ENCODE assay signal across 8 cellular contexts in genomic region chr2:109128466-109129355, GRCh38. TPM values are rescaled to one million over a fixed set of nuclear protein-coding genes. Genes with fewer than 3 reads are reported as not detected.
A peak's percentile ranks its signal among the peaks of the same experiment; 100 is the strongest.
DNase-seq lines count a peak whose midpoint lies in the region; ATAC-seq and TF ChIP-seq lines count a peak whose summit lies in the region.

Gene SH3RF3 (plus strand): TSS chr2:109129205.

- intact Hi-C loops in mammary epithelial cell (cut with micrococcal nuclease): loop anchor here (1.0 to 10.0 kb wide), 11 partner anchors 80 to 776 kb away; partner anchors contain the start of gene EDAR

- TF ChIP-seq CTCF in SK-N-SH (IDR thresholded peaks at IDR 0.05): no peak
- no peak for TF ChIP-seq CTCF in mammary epithelial cell (conservative IDR thresholded peaks at IDR 0.05 in 1 of 2, IDR thresholded peaks at IDR 0.05 in 1 of 2; ENCODE audit: extremely low read depth in 1 of 2, insufficient read depth in 1 of 2, low read depth in 1 of 2, low read length in 2 of 2)

- H4K20me1 ChIP-seq in SK-N-SH (ENCODE audit: insufficient read depth): peaks cover 29% of the 10 kb centered on the region
- H4K20me1 ChIP-seq in mammary epithelial cell (ENCODE audit: insufficient read depth, low read length): peaks cover 3% of the 10 kb centered on the region

- CTCF ChIA-PET in SK-N-SH (lab: Yijun Ruan, JAX) (interaction anchor here (0.5 to 14.0 kb wide), 27 partner anchors 9 to 607 kb away, joined by 3 to 160 read pairs (median 3); partner anchors contain the start of gene SOWAHC), mammary epithelial cell (lab: Charles Lee; ENCODE audit: low non-redundant PET) (interaction anchor here (0.6 kb wide), 1 partner anchor 385 kb away, joined by 3 read pairs; no protein-coding TSS in a partner anchor)

- ATAC-seq in GM18867 (IDR thresholded peaks at IDR 0.05; ENCODE audit: unreplicated experiment): no peak

- WGBS in SK-N-SH (ENCODE audit: low lambda C conversion rate): 1% methylated on average over 35 of the region's 102 CpGs
- whole genome bisulfite sequencing in mammary epithelial cell (ENCODE audit: low coverage, missing lambda C conversion rate): 2% methylated on average over 19 of the region's 102 CpGs

- peaks cover 19 to 32% of the 10 kb centered on the region in 2 experiments for H3K4me1 ChIP-seq in SK-N-SH (ENCODE audit: control insufficient read depth in 1 of 2, insufficient read depth in 2 of 2, low read depth in 1 of 2, low read length in 1 of 2)
- H3K4me1 ChIP-seq in mammary epithelial cell (ENCODE audit: insufficient read depth, low read length): peaks cover 42% of the 10 kb centered on the region
- H3K4me1 ChIP-seq in skeletal muscle tissue (ENCODE audit: control insufficient read depth in 3 of 3, insufficient read depth in 3 of 3, low read length in 3 of 3): peaks cover 10 to 25% (median 14%) of the 10 kb centered on the region in 3 donors

- H3K36me3 ChIP-seq in SK-N-SH (replicated peaks in 1 of 2; ENCODE audit: control insufficient read depth in 1 of 2, insufficient read depth in 2 of 2, low read length in 1 of 2) (no peaks in the 10 kb centered on the region), mammary epithelial cell (ENCODE audit: insufficient read depth, low read length) (no peaks in the 10 kb centered on the region), skeletal muscle tissue (ENCODE audit: control insufficient read depth in 3 of 3, insufficient read depth in 3 of 3, low read length in 3 of 3) (no peaks in the 10 kb centered on the region)

- TF ChIP-seq RAD21 in SK-N-SH (IDR thresholded peaks at IDR 0.05; ENCODE audit: low read length): no peak

- H3K4me2 ChIP-seq in SK-N-SH (peak within 1 kb of the TSS; percentile 87), mammary epithelial cell (ENCODE audit: insufficient read depth, low read depth, low read length) (peak within 1 kb of the TSS; percentile 97)

- H3K79me2 ChIP-seq in SK-N-SH (ENCODE audit: insufficient read depth) (peaks cover 60% of the 10 kb centered on the region), mammary epithelial cell (ENCODE audit: insufficient read depth, low read length) (no peaks in the 10 kb centered on the region)

- no peaks in the 10 kb centered on the region for H3K9me2 ChIP-seq in SK-N-SH

- peak within 1 kb of the TSS; percentile 72 for H3K9ac ChIP-seq in SK-N-SH
- no peak within 1 kb of the TSS for H3K9ac ChIP-seq in mammary epithelial cell (ENCODE audit: insufficient read depth, low read length)
- peak within 1 kb of the TSS; percentile 71 to 87 (median 80) for H3K9ac ChIP-seq in skeletal muscle tissue (ENCODE audit: low read depth in 1 of 3, low read length in 3 of 3)

- dilution Hi-C loops in mammary epithelial cell (cut with HindIII; ENCODE audit: low sequenced_read_pairs): no loop called here

- H3K27ac ChIP-seq in SK-N-SH (ENCODE audit: low read depth in 2 of 2, low read length in 1 of 2) (peak within 1 kb of the TSS; percentile 53 to 56; a peak in 3 of 4 replicates), mammary epithelial cell (ENCODE audit: insufficient read depth, low read depth, low read length) (no peak within 1 kb of the TSS), skeletal muscle tissue (ENCODE audit: low read depth, low read length) (peak within 1 kb of the TSS; percentile 52)

- H3K27me3 ChIP-seq in SK-N-SH (ENCODE audit: insufficient read depth): no peaks in the 10 kb centered on the region
- H3K27me3 ChIP-seq in mammary epithelial cell (ENCODE audit: insufficient read depth, low read length): peaks cover 12% of the 10 kb centered on the region
- H3K27me3 ChIP-seq in skeletal muscle tissue (ENCODE audit: control insufficient read depth in 3 of 3, insufficient read depth in 3 of 3, low read length in 3 of 3): no peaks in the 10 kb centered on the region

- no TSS peak for BruUV-seq in mammary epithelial cell (replicated peaks; lab: Mats Ljungman, UMichigan)

- POLR2A ChIA-PET in SK-N-SH (lab: Yijun Ruan, JAX): no interaction called here

- TF ChIP-seq EP300 in SK-N-SH (IDR thresholded peaks at IDR 0.05; ENCODE audit: borderline replicate concordance in 1 of 2, low read depth in 1 of 2, low read length in 1 of 2): no peak

- in situ Hi-C loops in mammary epithelial cell (cut with MboI; ENCODE audit: low sequenced_read_pairs in 2 of 2): loop anchor here in 1 of 2 donors (10.0 kb wide), 1 partner anchor 376 kb away; no protein-coding TSS in a partner anchor

- peaks cover 27% of the 10 kb centered on the region for H3F3A ChIP-seq in SK-N-SH (replicated peaks; ENCODE audit: insufficient read depth)

- H3K4me3 ChIP-seq in SK-N-SH (ENCODE audit: low read depth in 2 of 2, low read length in 1 of 2) (peak within 1 kb of the TSS; percentile 70 to 80), mammary epithelial cell (replicated peaks in 1 of 3; ENCODE audit: insufficient read depth in 1 of 3, low read depth in 2 of 3, low read length in 3 of 3) (peak within 1 kb of the TSS; percentile 42 to 59 (median 56)), skeletal muscle tissue (ENCODE audit: low read length in 3 of 3) (peak within 1 kb of the TSS; percentile 82 to 88 (median 88))

- H2AFZ ChIP-seq in SK-N-SH (ENCODE audit: low read depth): peak within 1 kb of the TSS; percentile 74
- peak within 1 kb of the TSS; percentile 80 for H2AFZ ChIP-seq in mammary epithelial cell (ENCODE audit: low read depth, low read length)

- H3K9me3 ChIP-seq in SK-N-SH (no peaks in the 10 kb centered on the region), mammary epithelial cell (replicated peaks; ENCODE audit: insufficient read depth, low read length) (no peaks in the 10 kb centered on the region), skeletal muscle tissue (ENCODE audit: control insufficient read depth in 3 of 3, low read length in 3 of 3) (no peaks in the 10 kb centered on the region)

- DNase-seq in COLO668 (lab: John Stamatoyannopoulos, UW; ENCODE audit: unreplicated experiment) (peak; percentile 81), H4 (ENCODE audit: low spot score) (peak; percentile 29), SK-N-SH (peak; percentile 81), mammary epithelial cell (peak; percentile 65), iPS-NIHi7 (ENCODE audit: extremely low spot score) (peak; percentile 50), cerebellum (ENCODE audit: low spot score) (no peak)

TF ChIP-seq in SK-N-SH, 30 proteins besides CTCF, POLR2A, EP300 and RAD21:
- TF ChIP-seq RXRA (IDR thresholded peaks at IDR 0.05; ENCODE audit: borderline replicate concordance, low read depth) (no peak), NRF1 (IDR thresholded peaks at IDR 0.05; ENCODE audit: low read depth, low read length) (peak; percentile 41; the same call in 1 of the 2 replicates), MAX (IDR thresholded peaks at IDR 0.05; ENCODE audit: low read depth) (peak; percentile 69), SIN3A (IDR thresholded peaks at IDR 0.05; ENCODE audit: borderline replicate concordance, low read depth, low read length) (no peak), TCF12 (IDR thresholded peaks at IDR 0.05) (no peak)

RNA-seq across cellular contexts. Expression of gene SH3RF3, which starts in this region (rescaled TPM):
- 0.45 and 0.87 TPM in 2 replicates for total RNA-seq in H4 (2014; rRNA removed; shearing (Covaris generic))
- polyA plus RNA-seq in SK-N-SH (2012; rRNA removed) (1.3 and 1.9 TPM in 2 replicates), mammary epithelial cell (0.20 TPM)
- 0.99 and 1.5 TPM in 2 replicates for polyA plus RNA-seq in SK-N-SH (2012; cell fraction: cytosol; rRNA removed)
- 3.5 and 3.8 TPM in 2 replicates for polyA plus RNA-seq in SK-N-SH (2012; cell fraction: nucleus; rRNA removed)
- total RNA-seq in mammary epithelial cell (1 to 10 TPM in 1 of 2 donors, under 1 TPM in 1; 0.33 to 2.0 TPM), skeletal muscle tissue (2.1 TPM), cerebellum (3.5 TPM)
- polyA minus RNA-seq in mammary epithelial cell: not detected

Comparison
In these comparisons a context has a peak if more than half of its experiments do, and no peak if none do; other contexts are left out.
1. Peak in DNase-seq in H4; RNA of the gene not detected or under 1 TPM.